8 cellular contexts compared by ENCODE assay signal in genomic region chr3:25782938-25783660, GRCh38. TPM values are rescaled to one million over a fixed set of nuclear protein-coding genes. Genes with fewer than 3 reads are reported as not detected.
DNase-seq lines count a peak whose midpoint lies in the region; TF ChIP-seq lines count a peak whose summit lies in the region.

Gene NGLY1, minus strand, starts transcription at chr3:25783443. Its CDS starts 53 bp downstream, at chr3:25783390.

- H3K36me3 ChIP-seq in esophagus (ENCODE audit: control insufficient read depth in 2 of 2, insufficient read depth in 2 of 2, low read length in 1 of 2) = no peaks in the 10 kb centered on the region
- no peaks in the 10 kb centered on the region for H3K36me3 ChIP-seq in muscle layer of colon (ENCODE audit: insufficient read depth, low read length)

- H3K4me1 ChIP-seq in esophagus (ENCODE audit: control insufficient read depth in 2 of 2, insufficient read depth in 2 of 2, low read length in 1 of 2) (no peaks in the 10 kb centered on the region), muscle layer of colon (ENCODE audit: insufficient read depth, low read length) (peaks cover 19% of the 10 kb centered on the region)

- H3K4me3 ChIP-seq in esophagus (ENCODE audit: low read depth in 1 of 2, low read length in 2 of 2) (peak within 1 kb of the TSS; percentile 75 to 82), muscle layer of colon (ENCODE audit: low read depth in 1 of 2, low read length in 2 of 2) (peak within 1 kb of the TSS; percentile 78 to 89)

- no peaks in the 10 kb centered on the region for H3K27me3 ChIP-seq in esophagus (ENCODE audit: control insufficient read depth in 1 of 2, insufficient read depth in 2 of 2, low read length in 2 of 2)
- H3K27me3 ChIP-seq in muscle layer of colon (ENCODE audit: control insufficient read depth in 1 of 2, insufficient read depth in 2 of 2, low read length in 2 of 2) = no peaks in the 10 kb centered on the region

- WGBS in esophagus, 2 donors = 1% methylated on average over 53 to 72 of the region's 72 CpGs

- peak; percentile 47 for DNase-seq in COR-L47 (lab: John Stamatoyannopoulos, UW)
- DNase-seq in GM20000 (ENCODE audit: low spot score) = peak; percentile 91
- peak; percentile 30 for DNase-seq in HS-5 (ENCODE audit: low read depth)
- peak; percentile 87 for DNase-seq in activated T-cell treated with anti-CD3 and anti-CD28 coated beads, Interleukin-2, amount 50 U/mL, for 1 hour
- DNase-seq in stimulated activated CD8-positive, alpha-beta memory T cell treated with anti-CD3 and anti-CD28 coated beads, Interleukin-7, amount 100 ng/mL, for 1 hour (ENCODE audit: low read depth in 2 of 2) = peak; percentile 66 to 67

- H3K9ac ChIP-seq in muscle layer of colon (ENCODE audit: low read length) = peak within 1 kb of the TSS; percentile 65

- H3K9me3 ChIP-seq in esophagus (ENCODE audit: control insufficient read depth in 2 of 2, insufficient read depth in 1 of 2, low read depth in 1 of 2, low read length in 1 of 2) = no peaks in the 10 kb centered on the region
- no peaks in the 10 kb centered on the region for H3K9me3 ChIP-seq in muscle layer of colon (ENCODE audit: low read length)

- TF ChIP-seq CTCF in GM20000 (IDR thresholded peaks at IDR 0.05; ENCODE audit: extremely low read depth, missing control alignments) = no peak

- H3K27ac ChIP-seq in esophagus (ENCODE audit: low read depth in 2 of 2, low read length in 1 of 2) (peak within 1 kb of the TSS; percentile 79 to 93), muscle layer of colon (ENCODE audit: low read depth, low read length) (peak within 1 kb of the TSS; percentile 91)

TF ChIP-seq in PFSK-1, 5 proteins besides CTCF, POLR2A, EP300 and RAD21:
- peak; percentile 78 for TF ChIP-seq POLR2AphosphoS5 (IDR thresholded peaks at IDR 0.05; ENCODE audit: low read depth, low read length)
- TF ChIP-seq TAF1 (IDR thresholded peaks at IDR 0.05; ENCODE audit: borderline replicate concordance, insufficient read depth, low read length) = 0 out of 2 replicates have a peak, but pooled peaks have one; percentile 46
- TF ChIP-seq REST (IDR thresholded peaks at IDR 0.05; ENCODE audit: insufficient read depth in 1 of 2, low read depth in 2 of 2, low read length in 2 of 2) = no peak
- TF ChIP-seq FOXP2 (optimal IDR thresholded peaks at IDR 0.05; ENCODE audit: borderline replicate concordance, extremely low read depth, extremely low read length, insufficient read depth) = no peak
- TF ChIP-seq SIN3A (IDR thresholded peaks at IDR 0.05; ENCODE audit: borderline replicate concordance, insufficient read depth, low read length) = no peak
TF ChIP-seq in PFSK-1: peak in this region for 2.

RNA-seq across cellular contexts. Expression of gene NGLY1, which starts in this region (rescaled TPM):
- 11.8 TPM for polyA plus RNA-seq in PFSK-1 (2012; ENCODE audit: insufficient read length, low read depth)
- 10 to 100 TPM; 12.5 to 17.6 TPM for polyA plus RNA-seq in esophagus

Comparison
In these comparisons a context has a peak if more than half of its experiments do, and no peak if none do; other contexts are left out.
1. Peak in every context shown above with its lines: DNase-seq, H3K4me3 ChIP-seq and H3K27ac ChIP-seq.
2. DNase-seq: peak in every context shown above with its lines; median percentile 91 in GM20000; 87 in activated T-cell treated with anti-CD3 and anti-CD28 coated beads, Interleukin-2, amount 50 U/mL, for 1 hour; 66 in stimulated activated CD8-positive, alpha-beta memory T cell treated with anti-CD3 and anti-CD28 coated beads, Interleukin-7, amount 100 ng/mL, for 1 hour; 47 in COR-L47; 30 in HS-5.